Comparison of ENCODE assay signal across 9 cellular contexts in the genomic region with DNA sequence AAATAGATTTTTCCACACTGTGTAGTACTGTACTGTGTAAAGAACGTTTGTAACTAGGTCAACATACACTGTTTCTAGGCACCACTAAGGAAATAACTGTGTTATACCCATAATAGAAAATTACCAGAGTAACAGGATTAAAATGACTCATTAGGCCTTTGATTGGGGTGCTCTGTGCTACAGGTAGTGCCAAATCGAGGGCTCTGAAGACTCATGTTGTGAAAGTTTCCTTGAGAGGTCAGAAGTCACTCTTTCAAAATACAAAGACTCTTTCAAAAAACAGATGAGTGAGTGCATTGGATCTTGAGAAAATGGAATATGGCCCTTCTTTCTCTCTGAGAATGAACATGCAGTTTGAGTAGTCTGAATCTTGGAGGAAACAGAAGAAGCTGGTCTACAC.
DNase-seq lines count a peak whose midpoint lies in the region; ATAC-seq and TF ChIP-seq lines count a peak whose summit lies in the region.
"Had no signal": no experiment of that assay in that cellular context is flagged by ENCODE, and none has a peak within 500 bp of the region (broad histone marks: within the 10 kb centered on the region; RNA-seq: fewer than 3 reads in every experiment).

No MANE protein-coding gene starts in this region.

- H3K36me3 Mint-ChIP-seq in activated CD8-positive, alpha-beta T cell treated with anti-CD3 and anti-CD28 coated beads, Interleukin-2, amount 10 ng/mL, durations not matched to agents 7 days and 5 days (ENCODE audit: low read depth): peaks cover 6% of the 10 kb centered on the region
- no peaks in the 10 kb centered on the region for H3K36me3 Mint-ChIP-seq in type B pancreatic cell

- peaks cover 50% of the 10 kb centered on the region for H3K4me1 Mint-ChIP-seq in activated CD8-positive, alpha-beta T cell treated with anti-CD3 and anti-CD28 coated beads, Interleukin-2, amount 10 ng/mL, durations not matched to agents 7 days and 5 days (ENCODE audit: low read depth)
- no peaks in the 10 kb centered on the region for H3K4me1 Mint-ChIP-seq in type B pancreatic cell (ENCODE audit: unreplicated experiment)

- ATAC-seq in GM18868 (IDR thresholded peaks at IDR 0.05; ENCODE audit: unreplicated experiment) (peak; percentile 78), HG02870 (IDR thresholded peaks at IDR 0.05; ENCODE audit: unreplicated experiment) (peak; percentile 70)
- peak; percentile 74 for ATAC-seq in activated CD8-positive, alpha-beta T cell treated with anti-CD3 and anti-CD28 coated beads, Interleukin-2, amount 10 ng/mL, durations not matched to agents 7 days and 5 days

- no peak overlapping the region for H3K4me3 ChIP-seq in coronary artery

- no peak overlapping the region for H3K27ac Mint-ChIP-seq in activated CD8-positive, alpha-beta T cell treated with anti-CD3 and anti-CD28 coated beads, Interleukin-2, amount 10 ng/mL, durations not matched to agents 7 days and 5 days
- H3K27ac Mint-ChIP-seq in type B pancreatic cell: no peak overlapping the region

- H3K4me3 Mint-ChIP-seq in activated CD8-positive, alpha-beta T cell treated with anti-CD3 and anti-CD28 coated beads, Interleukin-2, amount 10 ng/mL, durations not matched to agents 7 days and 5 days: no peak overlapping the region
- H3K4me3 Mint-ChIP-seq in type B pancreatic cell: no peak overlapping the region

- POLR2A ChIA-PET in activated CD8-positive, alpha-beta T cell treated with anti-CD3 and anti-CD28 coated beads, Interleukin-2, amount 10 ng/mL, durations not matched to agents 7 days and 5 days (lab: Charles Lee): interaction anchor here (1.0 kb wide), 2 partner anchors 44 to 98 kb away, joined by 3 to 4 read pairs; no protein-coding TSS in a partner anchor

- DNase-seq in AML-193 (lab: John Stamatoyannopoulos, UW) (peak; percentile 23 to 28), superior temporal gyrus (ENCODE audit: extremely low spot score) (no peak), type B pancreatic cell (ENCODE audit: extremely low spot score, unreplicated experiment) (no peak), coronary artery (ENCODE audit: low spot score) (no peak), NOMO-1 (lab: John Stamatoyannopoulos, UW; ENCODE audit: unreplicated experiment in 2 of 2) (no peak)
- no peak for DNase-seq in activated CD8-positive, alpha-beta T cell treated with anti-CD3 and anti-CD28 coated beads, Interleukin-2, amount 10 ng/mL, durations not matched to agents 7 days and 5 days
- DNase-seq: stimulated activated CD8-positive, alpha-beta memory T cell treated with anti-CD3 and anti-CD28 coated beads, Interleukin-4, amount 100 ng/mL, for 48 hours had no signal

- peaks cover 5% of the 10 kb centered on the region for H3K9me3 Mint-ChIP-seq in activated CD8-positive, alpha-beta T cell treated with anti-CD3 and anti-CD28 coated beads, Interleukin-2, amount 10 ng/mL, durations not matched to agents 7 days and 5 days (ENCODE audit: insufficient read depth)
- H3K9me3 Mint-ChIP-seq in type B pancreatic cell: no peaks in the 10 kb centered on the region

- CTCF ChIA-PET in activated CD8-positive, alpha-beta T cell treated with anti-CD3 and anti-CD28 coated beads, Interleukin-2, amount 10 ng/mL, durations not matched to agents 7 days and 5 days (lab: Charles Lee): interaction anchor here (1.0 to 1.3 kb wide), 2 partner anchors 43 to 98 kb away, joined by 3 to 4 read pairs; no protein-coding TSS in a partner anchor

- TF ChIP-seq CTCF in type B pancreatic cell (conservative IDR thresholded peaks at IDR 0.05) (no peak), coronary artery (IDR thresholded peaks at IDR 0.05) (no peak)

- H3K27me3 Mint-ChIP-seq in activated CD8-positive, alpha-beta T cell treated with anti-CD3 and anti-CD28 coated beads, Interleukin-2, amount 10 ng/mL, durations not matched to agents 7 days and 5 days (ENCODE audit: low read depth): no peaks in the 10 kb centered on the region
- H3K27me3 Mint-ChIP-seq in type B pancreatic cell: no peaks in the 10 kb centered on the region

- H3K27ac ChIP-seq in coronary artery: no peak overlapping the region

Comparison
In these comparisons a context has a peak if more than half of its experiments do, and no peak if none do; other contexts are left out.
1. DNase-seq: peak in AML-193 (2 of 2); none in activated CD8-positive, alpha-beta T cell treated with anti-CD3 and anti-CD28 coated beads, Interleukin-2, amount 10 ng/mL, durations not matched to agents 7 days and 5 days (single experiment), superior temporal gyrus (single experiment), type B pancreatic cell (single experiment), coronary artery (single experiment) and NOMO-1 (0 of 2).
2. Peak in every context shown above with its lines, with median percentiles within 50 percentile points of each other: ATAC-seq.